14 cellular contexts compared by ENCODE assay signal in the genomic region with DNA sequence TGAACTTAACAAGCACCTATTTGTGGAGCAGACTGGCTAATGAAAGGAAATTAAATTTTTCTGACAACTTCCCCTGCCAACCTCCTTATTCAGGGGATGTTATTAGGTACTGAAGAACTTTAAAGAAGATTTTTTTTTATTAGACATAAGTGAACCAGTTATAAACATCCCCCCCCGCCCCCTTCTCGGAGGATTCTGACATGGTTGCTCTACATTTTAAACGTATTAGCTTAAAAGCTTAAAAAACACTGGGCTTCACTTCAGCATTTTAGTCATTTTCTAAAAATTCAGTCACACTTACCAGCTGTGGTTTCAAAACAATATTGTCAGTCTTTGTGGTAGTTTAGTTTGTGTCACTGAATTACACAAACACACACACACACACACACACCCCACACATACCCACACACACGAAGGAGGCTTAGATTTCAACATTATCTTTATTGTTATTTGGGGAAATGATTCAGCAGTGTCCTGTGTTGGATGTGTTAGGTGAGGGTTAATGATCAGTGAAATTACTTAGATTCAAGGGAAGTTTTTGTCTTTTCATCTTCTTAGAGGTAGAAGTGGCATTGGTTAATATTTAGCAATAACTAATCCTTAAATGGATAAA.
DNase-seq lines count a peak whose midpoint lies in the region; ATAC-seq, FAIRE-seq and TF ChIP-seq lines count a peak whose summit lies in the region.
"Had no signal": no experiment of that assay in that cellular context is flagged by ENCODE, and none has a peak within 500 bp of the region (broad histone marks: within the 10 kb centered on the region; RNA-seq: fewer than 3 reads in every experiment).

No MANE protein-coding gene starts in this region.

- H3K27me3 ChIP-seq in A673 (replicated peaks; ENCODE audit: insufficient read depth, low read depth, low read length, poor library complexity) (no peaks in the 10 kb centered on the region), astrocyte (ENCODE audit: insufficient read depth, low read length) (no peaks in the 10 kb centered on the region), upper lobe of left lung (no peaks in the 10 kb centered on the region)
- H3K27me3 ChIP-seq: heart left ventricle had no signal

- ATAC-seq in upper lobe of left lung (ENCODE audit: low FRiP score in 2 of 2) (no peak), HG02938 (IDR thresholded peaks at IDR 0.05; ENCODE audit: unreplicated experiment) (no peak)
- ATAC-seq: sciatic nerve had no signal

- WGBS in upper lobe of left lung, 2 donors: 73 to 78% methylated on average over 4 of the region's 4 CpGs

- no TSS peak for BruUV-seq in A673 (replicated peaks; lab: Mats Ljungman, UMichigan)

- CTCF ChIA-PET in A673 (lab: Charles Lee): interaction anchor here (0.6 to 1.2 kb wide), 6 partner anchors 50 to 791 kb away, joined by 3 to 7 read pairs (median 4); no protein-coding TSS in a partner anchor

- H3K4me3 ChIP-seq in A673 (ENCODE audit: low read depth, low read length, poor library complexity, severe bottlenecking): peak overlapping the region; percentile 27
- H3K4me3 ChIP-seq in astrocyte (ENCODE audit: insufficient read depth, low read depth, low read length): no peak overlapping the region
- no peak overlapping the region for H3K4me3 ChIP-seq in upper lobe of left lung

- peaks cover 4% of the 10 kb centered on the region for H3K79me2 ChIP-seq in astrocyte (ENCODE audit: insufficient read depth, low read length)

- H3K27ac Mint-ChIP-seq in HFFc6: peak overlapping the region; percentile 72
- H3K27ac Mint-ChIP-seq in astrocyte (ENCODE audit: unreplicated experiment): no peak overlapping the region
- no peak overlapping the region for H3K27ac Mint-ChIP-seq in activated naive CD8-positive, alpha-beta T cell treated with anti-CD3 and anti-CD28 coated beads for 36 hours
- H3K27ac Mint-ChIP-seq: activated naive CD4-positive, alpha-beta T cell treated with anti-CD3 and anti-CD28 coated beads, Interleukin-2, amount 50 U/mL, for 24 hours had no signal

- H3K36me3 ChIP-seq in A673 (ENCODE audit: insufficient read depth, low read length, poor library complexity, severe bottlenecking) (no peaks in the 10 kb centered on the region), astrocyte (ENCODE audit: insufficient read depth, low read length) (no peaks in the 10 kb centered on the region), upper lobe of left lung (no peaks in the 10 kb centered on the region)
- H3K36me3 ChIP-seq: heart left ventricle had no signal

- no peak for TF ChIP-seq EP300 in upper lobe of left lung (IDR thresholded peaks at IDR 0.05)

- peaks cover 42% of the 10 kb centered on the region for H3K4me1 Mint-ChIP-seq in HFFc6 (ENCODE audit: low read depth)
- H3K4me1 Mint-ChIP-seq in astrocyte (ENCODE audit: low read depth, unreplicated experiment): peaks cover 7% of the 10 kb centered on the region
- H3K4me1 Mint-ChIP-seq in activated naive CD8-positive, alpha-beta T cell treated with anti-CD3 and anti-CD28 coated beads for 36 hours: peaks cover 4% of the 10 kb centered on the region

- H3K4me3 Mint-ChIP-seq in HFFc6: peak overlapping the region; percentile 72
- H3K4me3 Mint-ChIP-seq in astrocyte (ENCODE audit: unreplicated experiment): no peak overlapping the region
- H3K4me3 Mint-ChIP-seq in activated naive CD8-positive, alpha-beta T cell treated with anti-CD3 and anti-CD28 coated beads for 36 hours: no peak overlapping the region
- H3K4me3 Mint-ChIP-seq: activated naive CD4-positive, alpha-beta T cell treated with anti-CD3 and anti-CD28 coated beads, Interleukin-2, amount 50 U/mL, for 24 hours had no signal

- TF ChIP-seq CTCF in A673 (conservative IDR thresholded peaks at IDR 0.05; ENCODE audit: low read depth, low read length) (no peak), HFFc6 (IDR thresholded peaks at IDR 0.05) (no peak), astrocyte (IDR thresholded peaks at IDR 0.05; ENCODE audit: insufficient read depth, low read depth, low read length) (no peak), upper lobe of left lung (IDR thresholded peaks at IDR 0.05) (no peak)

- POLR2A ChIA-PET in A673 (lab: Charles Lee; ENCODE audit: low non-redundant PET): interaction anchor here (0.6 to 1.3 kb wide), 2 partner anchors 64 kb away, joined by 7 to 10 read pairs; no protein-coding TSS in a partner anchor

- no peak overlapping the region for H2AFZ ChIP-seq in astrocyte (ENCODE audit: low read depth, low read length)

- H3K36me3 Mint-ChIP-seq in HFFc6 (ENCODE audit: low read depth): no peaks in the 10 kb centered on the region
- no peaks in the 10 kb centered on the region for H3K36me3 Mint-ChIP-seq in astrocyte (ENCODE audit: low read depth, unreplicated experiment)
- peaks cover 3% of the 10 kb centered on the region for H3K36me3 Mint-ChIP-seq in activated naive CD8-positive, alpha-beta T cell treated with anti-CD3 and anti-CD28 coated beads for 36 hours

- no peak for TF ChIP-seq POLR2A in upper lobe of left lung (IDR thresholded peaks at IDR 0.05)

- peak overlapping the region; percentile 74 for H3K27ac ChIP-seq in A673 (ENCODE audit: low read depth, low read length, poor library complexity, severe bottlenecking)
- no peak overlapping the region for H3K27ac ChIP-seq in astrocyte (ENCODE audit: low read depth, low read length)
- H3K27ac ChIP-seq in upper lobe of left lung: no peak overlapping the region
- H3K27ac ChIP-seq: heart left ventricle had no signal

- no peaks in the 10 kb centered on the region for H3K27me3 Mint-ChIP-seq in HFFc6 (ENCODE audit: insufficient read depth)
- H3K27me3 Mint-ChIP-seq in astrocyte (ENCODE audit: low read depth, unreplicated experiment): no peaks in the 10 kb centered on the region
- no peaks in the 10 kb centered on the region for H3K27me3 Mint-ChIP-seq in activated naive CD8-positive, alpha-beta T cell treated with anti-CD3 and anti-CD28 coated beads for 36 hours
- H3K27me3 Mint-ChIP-seq: activated naive CD4-positive, alpha-beta T cell treated with anti-CD3 and anti-CD28 coated beads, Interleukin-2, amount 50 U/mL, for 24 hours had no signal

- intact Hi-C loops in A673 (cut with micrococcal nuclease; ENCODE audit: unreplicated experiment): loop anchor here (1.0 to 5.0 kb wide), 8 partner anchors 64 to 576 kb away; a partner anchor contains a TSS

- peak; percentile 71 for DNase-seq in A673 (ENCODE audit: low spot score)
- peak; percentile 29 for DNase-seq in HFFc6
- DNase-seq in astrocyte (ENCODE audit: low read depth): peak; percentile 70
- DNase-seq in kidney glomerular epithelial cell (lab: John Stamatoyannopoulos, UW): peak; percentile 80
- DNase-seq in activated naive CD8-positive, alpha-beta T cell treated with anti-CD3 and anti-CD28 coated beads for 36 hours: no peak
- DNase-seq in inferior parietal cortex (ENCODE audit: extremely low spot score): no peak
- no peak for DNase-seq in upper lobe of left lung
- DNase-seq: cortex of kidney, GDM1, heart left ventricle, T-helper 9 cell had no signal

- peak; percentile 84 for FAIRE-seq in astrocyte (lab: Jason Lieb, UNC)

- H3K9me3 ChIP-seq in A673 (ENCODE audit: low read depth, low read length, poor library complexity, severe bottlenecking) (peaks cover 5% of the 10 kb centered on the region), astrocyte (ENCODE audit: insufficient read depth, low read depth, low read length) (no peaks in the 10 kb centered on the region), upper lobe of left lung (no peaks in the 10 kb centered on the region)
- H3K9me3 ChIP-seq: heart left ventricle had no signal

- H3K4me2 ChIP-seq in astrocyte (ENCODE audit: low read length): peak overlapping the region; percentile 60

- peak overlapping the region; percentile 28 for H3K9ac ChIP-seq in astrocyte (ENCODE audit: low read length)

- no peaks in the 10 kb centered on the region for H4K20me1 ChIP-seq in astrocyte (ENCODE audit: insufficient read depth, low read length)

- peaks cover 51% of the 10 kb centered on the region for H3K4me1 ChIP-seq in A673 (ENCODE audit: insufficient read depth, low read length, poor library complexity, severe bottlenecking)
- H3K4me1 ChIP-seq in astrocyte (ENCODE audit: insufficient read depth, low read length): peaks cover 8% of the 10 kb centered on the region
- peaks cover 8 to 19% (median 12%) of the 10 kb centered on the region in 4 donors for H3K4me1 ChIP-seq in upper lobe of left lung

- H3K9me3 Mint-ChIP-seq in HFFc6: no peaks in the 10 kb centered on the region
- H3K9me3 Mint-ChIP-seq in astrocyte (ENCODE audit: unreplicated experiment): no peaks in the 10 kb centered on the region
- H3K9me3 Mint-ChIP-seq in activated naive CD8-positive, alpha-beta T cell treated with anti-CD3 and anti-CD28 coated beads for 36 hours: no peaks in the 10 kb centered on the region
- H3K9me3 Mint-ChIP-seq: activated naive CD4-positive, alpha-beta T cell treated with anti-CD3 and anti-CD28 coated beads, Interleukin-2, amount 50 U/mL, for 24 hours had no signal

Comparison
In these comparisons a context has a peak if more than half of its experiments do, and no peak if none do; other contexts are left out.
1. DNase-seq: peak in A673 (single experiment), HFFc6 (single experiment), astrocyte (single experiment) and kidney glomerular epithelial cell (single experiment); none in activated naive CD8-positive, alpha-beta T cell treated with anti-CD3 and anti-CD28 coated beads for 36 hours (single experiment), inferior parietal cortex (single experiment) and upper lobe of left lung (0 of 2).